In the genomic region with DNA sequence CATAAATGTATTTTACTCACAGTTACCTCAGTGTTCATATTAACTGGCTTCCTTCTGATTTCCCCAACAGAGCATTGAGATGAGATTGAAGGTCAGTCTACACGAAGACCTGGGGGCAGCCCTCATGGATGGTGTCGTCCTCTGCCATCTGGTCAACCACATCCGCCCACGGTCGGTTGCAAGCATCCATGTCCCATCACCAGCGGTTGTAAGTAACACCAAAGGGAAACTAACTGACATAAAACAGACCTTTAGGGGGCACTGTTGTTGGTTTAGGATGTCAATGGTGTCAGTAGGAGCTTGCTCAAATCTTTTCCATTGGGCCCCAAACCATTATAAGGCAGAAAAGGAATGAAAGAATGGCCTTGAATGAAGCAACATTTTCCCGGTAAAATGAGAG, we compare ENCODE assay signal across 11 cellular contexts.
DNase-seq lines count a peak whose midpoint lies in the region; ATAC-seq and TF ChIP-seq lines count a peak whose summit lies in the region.
"Had no signal": no experiment of that assay in that cellular context is flagged by ENCODE, and none has a peak within 500 bp of the region (broad histone marks: within the 10 kb centered on the region; RNA-seq: fewer than 3 reads in every experiment).

No MANE protein-coding gene starts in this region.

- H3K4me1 Mint-ChIP-seq in activated CD4-positive, alpha-beta T cell treated with anti-CD3 and anti-CD28 coated beads for 36 hours: no peaks in the 10 kb centered on the region
- no peaks in the 10 kb centered on the region for H3K4me1 Mint-ChIP-seq in activated T-helper 17 cell treated with anti-CD3 and anti-CD28 coated beads, Interleukin-2, amount 50 U/mL, for 72 hours
- H3K4me1 Mint-ChIP-seq in neural crest cell: no peaks in the 10 kb centered on the region
- H3K4me1 Mint-ChIP-seq: CD4-positive, alpha-beta memory T cell had no signal

- H3K9me3 Mint-ChIP-seq in activated CD4-positive, alpha-beta T cell treated with anti-CD3 and anti-CD28 coated beads for 36 hours (ENCODE audit: low read depth): no peaks in the 10 kb centered on the region
- H3K9me3 Mint-ChIP-seq in activated T-helper 17 cell treated with anti-CD3 and anti-CD28 coated beads, Interleukin-2, amount 50 U/mL, for 72 hours: no peaks in the 10 kb centered on the region
- H3K9me3 Mint-ChIP-seq in neural crest cell: no peaks in the 10 kb centered on the region
- H3K9me3 Mint-ChIP-seq: CD4-positive, alpha-beta memory T cell; dendritic cell treated with granulocyte-macrophage colony-stimulating factor and Interleukin-4, amounts not matched to agents 40 ng/mL and 50 ng/mL, for 4 days had no signal

- peaks cover 39% of the 10 kb centered on the region for H3K36me3 Mint-ChIP-seq in activated CD4-positive, alpha-beta T cell treated with anti-CD3 and anti-CD28 coated beads for 36 hours (ENCODE audit: low read depth)
- H3K36me3 Mint-ChIP-seq in activated T-helper 17 cell treated with anti-CD3 and anti-CD28 coated beads, Interleukin-2, amount 50 U/mL, for 72 hours (ENCODE audit: low read depth): peaks cover 94% of the 10 kb centered on the region
- H3K36me3 Mint-ChIP-seq in neural crest cell (ENCODE audit: low read depth): peaks cover 42% of the 10 kb centered on the region

- H3K27ac Mint-ChIP-seq in activated CD4-positive, alpha-beta T cell treated with anti-CD3 and anti-CD28 coated beads for 36 hours: no peak overlapping the region
- H3K27ac Mint-ChIP-seq in activated T-helper 17 cell treated with anti-CD3 and anti-CD28 coated beads, Interleukin-2, amount 50 U/mL, for 72 hours: no peak overlapping the region
- no peak overlapping the region for H3K27ac Mint-ChIP-seq in neural crest cell (ENCODE audit: unreplicated experiment)
- H3K27ac Mint-ChIP-seq: dendritic cell treated with granulocyte-macrophage colony-stimulating factor and Interleukin-4, amounts not matched to agents 40 ng/mL and 50 ng/mL, for 4 days had no signal

- H3K27me3 Mint-ChIP-seq in activated CD4-positive, alpha-beta T cell treated with anti-CD3 and anti-CD28 coated beads for 36 hours: no peaks in the 10 kb centered on the region
- H3K27me3 Mint-ChIP-seq in activated T-helper 17 cell treated with anti-CD3 and anti-CD28 coated beads, Interleukin-2, amount 50 U/mL, for 72 hours: no peaks in the 10 kb centered on the region
- H3K27me3 Mint-ChIP-seq in neural crest cell (ENCODE audit: low read depth): no peaks in the 10 kb centered on the region
- H3K27me3 Mint-ChIP-seq: CD4-positive, alpha-beta memory T cell; dendritic cell treated with granulocyte-macrophage colony-stimulating factor and Interleukin-4, amounts not matched to agents 40 ng/mL and 50 ng/mL, for 4 days had no signal

- ATAC-seq in activated CD4-positive, alpha-beta T cell treated with anti-CD3 and anti-CD28 coated beads for 36 hours: peak; percentile 63
- ATAC-seq in activated T-helper 17 cell treated with anti-CD3 and anti-CD28 coated beads, Interleukin-2, amount 50 U/mL, for 72 hours (replicated peaks): peak; percentile 72

- no peak overlapping the region for H3K4me3 Mint-ChIP-seq in activated CD4-positive, alpha-beta T cell treated with anti-CD3 and anti-CD28 coated beads for 36 hours
- no peak overlapping the region for H3K4me3 Mint-ChIP-seq in activated T-helper 17 cell treated with anti-CD3 and anti-CD28 coated beads, Interleukin-2, amount 50 U/mL, for 72 hours
- H3K4me3 Mint-ChIP-seq in neural crest cell: no peak overlapping the region
- H3K4me3 Mint-ChIP-seq: CD4-positive, alpha-beta memory T cell; dendritic cell treated with granulocyte-macrophage colony-stimulating factor and Interleukin-4, amounts not matched to agents 40 ng/mL and 50 ng/mL, for 4 days had no signal

- peak; percentile 57 for DNase-seq in activated CD4-positive, alpha-beta T cell treated with anti-CD3 and anti-CD28 coated beads for 36 hours
- DNase-seq in activated CD4-positive, alpha-beta T cell treated with anti-CD3 and anti-CD28 coated beads, Interleukin-2, amount 50 U/mL, for 4 hours: no peak
- DNase-seq in HT1080 (ENCODE audit: low read depth) (peak; percentile 12), neural crest cell (ENCODE audit: low read depth, low spot score) (no peak), NCI-H526 treated with DMSO at 0.1 percent for 48 hours (lab: John Stamatoyannopoulos, UW) (no peak), putamen (ENCODE audit: low spot score) (no peak), A172 (ENCODE audit: low spot score) (no peak)
- DNase-seq: CD4-positive, alpha-beta memory T cell; WERI-Rb-1 had no signal

- intact Hi-C loops in activated CD4-positive, alpha-beta T cell treated with anti-CD3 and anti-CD28 coated beads for 36 hours (cut with DNase I, micrococcal nuclease): no loop called here

- POLR2A ChIA-PET in activated CD4-positive, alpha-beta T cell treated with anti-CD3 and anti-CD28 coated beads for 36 hours (lab: Charles Lee): no interaction called here

- CTCF ChIA-PET in activated CD4-positive, alpha-beta T cell treated with anti-CD3 and anti-CD28 coated beads for 36 hours (lab: Charles Lee): interaction anchor here (0.9 to 1.3 kb wide), 3 partner anchors 12 to 173 kb away, joined by 3 to 4 read pairs (median 3); no protein-coding TSS in a partner anchor

- peak; percentile 29 for TF ChIP-seq CTCF in neural crest cell (conservative IDR thresholded peaks at IDR 0.05)

Comparison
In these comparisons a context has a peak if more than half of its experiments do, and no peak if none do; other contexts are left out.
1. DNase-seq: peak in activated CD4-positive, alpha-beta T cell treated with anti-CD3 and anti-CD28 coated beads for 36 hours (single experiment) and HT1080 (single experiment); none in activated CD4-positive, alpha-beta T cell treated with anti-CD3 and anti-CD28 coated beads, Interleukin-2, amount 50 U/mL, for 4 hours (0 of 2), neural crest cell (single experiment), NCI-H526 treated with DMSO at 0.1 percent for 48 hours (single experiment), putamen (single experiment) and A172 (single experiment).